ENCODE assay signal across 13 cellular contexts in genomic region chr21:29185172-29185571, GRCh38.
"Had no signal": no experiment of that assay in that cellular context is flagged by ENCODE, and none has a peak within 500 bp of the region (broad histone marks: within the 10 kb centered on the region; RNA-seq: fewer than 3 reads in every experiment).

No MANE protein-coding gene starts in this region.

- H3K27ac ChIP-seq: brain microvascular endothelial cell, foreskin keratinocyte, parathyroid adenoma, testis had no signal

- H3K36me3 ChIP-seq: brain microvascular endothelial cell had no signal

- H3K9me3 ChIP-seq: testis had no signal

- H3K27ac Mint-ChIP-seq: natural killer cell treated with Interleukin-12 subunit alpha and Interleukin-12 subunit beta and Interleukin-15 and Interleukin-18, amount 100 ng/mL, for 72 hours; stimulated activated naive CD8-positive, alpha-beta T cell treated with anti-CD3 and anti-CD28 coated beads, Interleukin-15, amount 100 ng/mL, for 72 hours had no signal

- H3K79me2 ChIP-seq: parathyroid adenoma had no signal

- H3K4me1 ChIP-seq: parathyroid adenoma had no signal

- H3K4me3 ChIP-seq: testis had no signal

- H3K9ac ChIP-seq: parathyroid adenoma had no signal

- H3K4me3 Mint-ChIP-seq: natural killer cell treated with Interleukin-12 subunit alpha and Interleukin-12 subunit beta and Interleukin-15 and Interleukin-18, amount 100 ng/mL, for 72 hours; stimulated activated naive CD8-positive, alpha-beta T cell treated with anti-CD3 and anti-CD28 coated beads, Interleukin-15, amount 100 ng/mL, for 72 hours had no signal

- H3K27me3 ChIP-seq: brain microvascular endothelial cell, foreskin keratinocyte, testis had no signal

- DNase-seq: activated CD4-positive, alpha-beta T cell treated with anti-CD3 and anti-CD28 coated beads, Interleukin-2, amount 50 U/mL, for 4 hours; activated naive CD4-positive, alpha-beta T cell treated with anti-CD3 and anti-CD28 coated beads, Interleukin-2, amount 50 U/mL, for 16 hours; activated T-cell treated with anti-CD3 and anti-CD28 coated beads, Interleukin-2, amount 50 U/mL, for 1 hour; amniotic stem cell; brain microvascular endothelial cell; foreskin keratinocyte; stimulated activated CD4-positive, alpha-beta T cell treated with anti-CD3 and anti-CD28 coated beads, Interleukin-4, amount 100 ng/mL, for 4 hours; stimulated activated naive CD8-positive, alpha-beta T cell treated with anti-CD3 and anti-CD28 coated beads, Interleukin-15, amount 100 ng/mL, for 72 hours; T-helper 2 cell; testis had no signal

- H3K36me3 Mint-ChIP-seq: natural killer cell treated with Interleukin-12 subunit alpha and Interleukin-12 subunit beta and Interleukin-15 and Interleukin-18, amount 100 ng/mL, for 72 hours had no signal

- H2AFZ ChIP-seq: parathyroid adenoma had no signal

- ATAC-seq: esophagus mucosa; foreskin keratinocyte; natural killer cell treated with Interleukin-12 subunit alpha and Interleukin-12 subunit beta and Interleukin-15 and Interleukin-18, amount 100 ng/mL, for 72 hours; stimulated activated naive CD8-positive, alpha-beta T cell treated with anti-CD3 and anti-CD28 coated beads, Interleukin-15, amount 100 ng/mL, for 72 hours had no signal

- H3K9me3 Mint-ChIP-seq: natural killer cell treated with Interleukin-12 subunit alpha and Interleukin-12 subunit beta and Interleukin-15 and Interleukin-18, amount 100 ng/mL, for 72 hours; stimulated activated naive CD8-positive, alpha-beta T cell treated with anti-CD3 and anti-CD28 coated beads, Interleukin-15, amount 100 ng/mL, for 72 hours had no signal
